ENCODE assay signal across 11 cellular contexts in genomic region chr12:106112094-106112822, GRCh38. TPM values are rescaled to one million over a fixed set of nuclear protein-coding genes. Genes with fewer than 3 reads are reported as not detected.
DNase-seq lines count a peak whose midpoint lies in the region; ATAC-seq and TF ChIP-seq lines count a peak whose summit lies in the region.
"Had no signal": no experiment of that assay in that cellular context is flagged by ENCODE, and none has a peak within 500 bp of the region (broad histone marks: within the 10 kb centered on the region; RNA-seq: fewer than 3 reads in every experiment).

No MANE protein-coding gene starts in this region.

- peaks cover 16% of the 10 kb centered on the region for H3K27me3 ChIP-seq in CD4-positive, alpha-beta T cell (ENCODE audit: control insufficient read depth, insufficient read depth, low read length)

- peak overlapping the region; percentile 16 for H3K4me3 Mint-ChIP-seq in stimulated activated effector memory CD8-positive, alpha-beta T cell treated with anti-CD3 and anti-CD28 coated beads, Interleukin-12 subunit alpha, Interleukin-12 subunit beta, amount 100 ng/mL, for 72 hours
- H3K4me3 Mint-ChIP-seq in CD4-positive, alpha-beta T cell, result no peak overlapping the region
- H3K4me3 Mint-ChIP-seq: naive thymus-derived CD8-positive, alpha-beta T cell had no signal

- POLR2A ChIA-PET in RWPE1 (lab: Yijun Ruan, JAX; ENCODE audit: low non-redundant PET), result no interaction called here
- POLR2A ChIA-PET in CD4-positive, alpha-beta T cell (lab: Charles Lee), result no interaction called here

- no peaks in the 10 kb centered on the region for H3K9me3 ChIP-seq in CD4-positive, alpha-beta T cell (ENCODE audit: control insufficient read depth, low read length)

- peaks cover 9% of the 10 kb centered on the region for H3K4me1 Mint-ChIP-seq in stimulated activated effector memory CD8-positive, alpha-beta T cell treated with anti-CD3 and anti-CD28 coated beads, Interleukin-12 subunit alpha, Interleukin-12 subunit beta, amount 100 ng/mL, for 72 hours
- H3K4me1 Mint-ChIP-seq in CD4-positive, alpha-beta T cell (ENCODE audit: low read depth), result no peaks in the 10 kb centered on the region

- H3K27ac Mint-ChIP-seq in stimulated activated effector memory CD8-positive, alpha-beta T cell treated with anti-CD3 and anti-CD28 coated beads, Interleukin-12 subunit alpha, Interleukin-12 subunit beta, amount 100 ng/mL, for 72 hours, result peak overlapping the region; percentile 81
- H3K27ac Mint-ChIP-seq in CD4-positive, alpha-beta T cell, result no peak overlapping the region
- H3K27ac Mint-ChIP-seq: activated naive CD4-positive, alpha-beta T cell treated with anti-CD3 and anti-CD28 coated beads, Interleukin-2, amount 50 U/mL, for 72 hours; naive thymus-derived CD8-positive, alpha-beta T cell had no signal

- intact Hi-C loops in left ventricle myocardium superior (cut with micrococcal nuclease), result no loop called here
- intact Hi-C loops in CD4-positive, alpha-beta T cell (cut with DNase I, micrococcal nuclease), result no loop called here

- no peak for TF ChIP-seq CTCF in RWPE1 (conservative IDR thresholded peaks at IDR 0.05; ENCODE audit: low read depth)
- no peak for TF ChIP-seq CTCF in CD4-positive, alpha-beta T cell (IDR thresholded peaks at IDR 0.05)

- DNase-seq in HPDE6-E6E7 (ENCODE audit: extremely low spot score) (peak; percentile 87), RWPE1 (ENCODE audit: low spot score) (peak; percentile 79), left ventricle myocardium superior (peak; percentile 51), SW480 (ENCODE audit: low spot score) (no peak), RPMI8226 (no peak)
- DNase-seq in stimulated activated effector memory CD8-positive, alpha-beta T cell treated with anti-CD3 and anti-CD28 coated beads, Interleukin-12 subunit alpha, Interleukin-12 subunit beta, amount 100 ng/mL, for 72 hours (ENCODE audit: low spot score in 2 of 2), result no peak
- no peak for DNase-seq in activated CD8-positive, alpha-beta memory T cell treated with anti-CD3 and anti-CD28 coated beads for 24 hours
- DNase-seq in CD4-positive, alpha-beta T cell, result no peak
- DNase-seq: naive thymus-derived CD8-positive, alpha-beta T cell; NCI-H2029 treated with DMSO at 0.1 percent for 48 hours had no signal

- H3K9me3 Mint-ChIP-seq in stimulated activated effector memory CD8-positive, alpha-beta T cell treated with anti-CD3 and anti-CD28 coated beads, Interleukin-12 subunit alpha, Interleukin-12 subunit beta, amount 100 ng/mL, for 72 hours, result no peaks in the 10 kb centered on the region
- no peaks in the 10 kb centered on the region for H3K9me3 Mint-ChIP-seq in CD4-positive, alpha-beta T cell
- H3K9me3 Mint-ChIP-seq: activated naive CD4-positive, alpha-beta T cell treated with anti-CD3 and anti-CD28 coated beads, Interleukin-2, amount 50 U/mL, for 72 hours; naive thymus-derived CD8-positive, alpha-beta T cell had no signal

- peak; percentile 12 for ATAC-seq in left ventricle myocardium superior
- ATAC-seq in stimulated activated effector memory CD8-positive, alpha-beta T cell treated with anti-CD3 and anti-CD28 coated beads, Interleukin-12 subunit alpha, Interleukin-12 subunit beta, amount 100 ng/mL, for 72 hours, result no peak
- no peak for ATAC-seq in CD4-positive, alpha-beta T cell (ENCODE audit: poor library complexity)
- ATAC-seq: naive thymus-derived CD8-positive, alpha-beta T cell had no signal

- CTCF ChIA-PET in RWPE1 (lab: Yijun Ruan, JAX), result interaction anchor here (0.5 to 3.3 kb wide), 2 partner anchors 24 to 741 kb away, joined by 3 to 12 read pairs; no protein-coding TSS in a partner anchor
- CTCF ChIA-PET in CD4-positive, alpha-beta T cell (lab: Charles Lee), result no interaction called here

- H3K27ac ChIP-seq in RWPE1, result peak overlapping the region; percentile 97
- H3K27ac ChIP-seq in CD4-positive, alpha-beta T cell (ENCODE audit: low read depth, low read length), result no peak overlapping the region

- H3K36me3 Mint-ChIP-seq in stimulated activated effector memory CD8-positive, alpha-beta T cell treated with anti-CD3 and anti-CD28 coated beads, Interleukin-12 subunit alpha, Interleukin-12 subunit beta, amount 100 ng/mL, for 72 hours, result peaks cover 6% of the 10 kb centered on the region
- no peaks in the 10 kb centered on the region for H3K36me3 Mint-ChIP-seq in CD4-positive, alpha-beta T cell (ENCODE audit: low read depth)
- H3K36me3 Mint-ChIP-seq: activated naive CD4-positive, alpha-beta T cell treated with anti-CD3 and anti-CD28 coated beads, Interleukin-2, amount 50 U/mL, for 72 hours; naive thymus-derived CD8-positive, alpha-beta T cell had no signal

- H3K27me3 Mint-ChIP-seq in CD4-positive, alpha-beta T cell, result peaks cover 52% of the 10 kb centered on the region

RNA-seq across cellular contexts. Expression of gene NUAK1, which starts 26.5 kb away (rescaled TPM):
- 38.8 TPM for total RNA-seq in left ventricle myocardium superior
- under 1 TPM in 1 of 2 experiments, not detected in 1; 0.16 TPM for total RNA-seq in CD4-positive, alpha-beta T cell
- total RNA-seq: activated naive CD4-positive, alpha-beta T cell treated with anti-CD3 and anti-CD28 coated beads, Interleukin-2, amount 50 U/mL, for 72 hours; naive thymus-derived CD8-positive, alpha-beta T cell had no signal

Comparison
In these comparisons a context has a peak if more than half of its experiments do, and no peak if none do; other contexts are left out.
1. DNase-seq: peak in HPDE6-E6E7 (single experiment), RWPE1 (single experiment) and left ventricle myocardium superior (single experiment); none in stimulated activated effector memory CD8-positive, alpha-beta T cell treated with anti-CD3 and anti-CD28 coated beads, Interleukin-12 subunit alpha, Interleukin-12 subunit beta, amount 100 ng/mL, for 72 hours (0 of 2), SW480 (single experiment), activated CD8-positive, alpha-beta memory T cell treated with anti-CD3 and anti-CD28 coated beads for 24 hours (single experiment), CD4-positive, alpha-beta T cell (0 of 10) and RPMI8226 (single experiment).
2. RNA of gene NUAK1, which starts 26.5 kb away (total RNA-seq): 38.8 TPM in left ventricle myocardium superior (single experiment); 0.16 TPM in CD4-positive, alpha-beta T cell; every median in the first group is over 10 times any median in the second.